ENCODE assay signal across 19 cellular contexts in the genomic region with DNA sequence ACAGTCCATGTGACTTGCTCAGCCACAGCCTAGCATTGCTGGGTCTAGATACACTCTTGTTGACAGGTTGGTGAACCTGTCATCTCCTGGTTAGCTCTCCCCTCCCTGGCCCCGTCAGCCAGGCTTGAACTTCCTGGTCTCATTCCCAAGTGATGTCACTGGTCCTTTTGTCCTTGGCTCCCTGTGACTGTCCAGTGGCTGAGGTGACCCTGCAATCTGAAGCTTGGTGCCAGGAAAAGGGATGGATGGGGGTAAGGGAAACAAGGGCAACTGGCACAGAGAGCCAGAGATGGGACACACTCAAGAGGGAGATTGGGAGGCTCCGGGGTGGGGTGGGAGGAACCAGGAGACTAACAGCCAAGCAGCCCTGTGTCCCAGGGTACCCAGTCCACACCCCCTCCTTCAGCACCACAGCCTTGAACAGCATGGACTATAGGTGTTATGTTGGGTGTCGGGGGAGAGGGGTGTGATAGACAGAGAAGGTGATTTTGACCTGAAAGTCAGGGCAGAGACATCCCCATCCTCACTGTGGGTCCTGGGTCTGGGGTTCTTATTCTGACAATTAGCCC.
DNase-seq lines count a peak whose midpoint lies in the region; ATAC-seq and TF ChIP-seq lines count a peak whose summit lies in the region.
"Had no signal": no experiment of that assay in that cellular context is flagged by ENCODE, and none has a peak within 500 bp of the region (broad histone marks: within the 10 kb centered on the region; RNA-seq: fewer than 3 reads in every experiment).

No MANE protein-coding gene starts in this region.

- DNase-seq in activated CD4-positive, CD25-positive, alpha-beta regulatory T cell treated with anti-CD3 and anti-CD28 coated beads, Interleukin-2, amount 50 U/mL, for 72 hours: peak; percentile 8
- DNase-seq in activated CD4-positive, CD25-positive, alpha-beta regulatory T cell (lab: John Stamatoyannopoulos, UW): no peak
- peak; percentile 16 for DNase-seq in CD14-positive monocyte (ENCODE audit: low spot score)
- peak; percentile 29 for DNase-seq in ecto neural progenitor cell (ENCODE audit: low spot score)
- peak; percentile 48 for DNase-seq in osteocyte (ENCODE audit: extremely low spot score, unreplicated experiment)
- no peak for DNase-seq in activated naive CD4-positive, alpha-beta T cell treated with anti-CD3 and anti-CD28 coated beads for 36 hours
- no peak for DNase-seq in NCI-H1694 (lab: John Stamatoyannopoulos, UW)
- DNase-seq: 8988T; CD8-positive, alpha-beta T cell; DND-41; MV-4-11; NCI-H1417 treated with DMSO at 0.1 percent for 48 hours; NCI-H2029 treated with DMSO at 0.1 percent for 48 hours; NCI-H2171 treated with DMSO at 0.1 percent for 48 hours; NCI-H82; PC-3 had no signal

- ATAC-seq in GM18873 (IDR thresholded peaks at IDR 0.05; ENCODE audit: low FRiP score, unreplicated experiment): no peak
- ATAC-seq: CD8-positive, alpha-beta T cell; K562; PC-3 had no signal

- H3K27ac Mint-ChIP-seq in CD14-positive monocyte: no peak overlapping the region
- no peak overlapping the region for H3K27ac Mint-ChIP-seq in osteocyte (ENCODE audit: unreplicated experiment)
- no peak overlapping the region for H3K27ac Mint-ChIP-seq in activated naive CD4-positive, alpha-beta T cell treated with anti-CD3 and anti-CD28 coated beads for 36 hours
- H3K27ac Mint-ChIP-seq: CD8-positive, alpha-beta T cell; GM23338 had no signal

- H3K4me3 Mint-ChIP-seq in CD14-positive monocyte: no peak overlapping the region
- no peak overlapping the region for H3K4me3 Mint-ChIP-seq in osteocyte (ENCODE audit: unreplicated experiment)
- no peak overlapping the region for H3K4me3 Mint-ChIP-seq in activated naive CD4-positive, alpha-beta T cell treated with anti-CD3 and anti-CD28 coated beads for 36 hours
- H3K4me3 Mint-ChIP-seq: CD8-positive, alpha-beta T cell; GM23338 had no signal

- intact Hi-C loops in CD14-positive monocyte (cut with micrococcal nuclease): loop anchor here in 1 of 2 donors (10.0 kb wide), 2 partner anchors 138 to 238 kb away; a partner anchor contains a TSS
- intact Hi-C loops in activated naive CD4-positive, alpha-beta T cell treated with anti-CD3 and anti-CD28 coated beads for 36 hours (cut with micrococcal nuclease): no loop called here

- H3K4me1 Mint-ChIP-seq in CD14-positive monocyte (peaks cover 3% of the 10 kb centered on the region), osteocyte (ENCODE audit: unreplicated experiment) (no peaks in the 10 kb centered on the region)
- no peaks in the 10 kb centered on the region for H3K4me1 Mint-ChIP-seq in activated naive CD4-positive, alpha-beta T cell treated with anti-CD3 and anti-CD28 coated beads for 36 hours (ENCODE audit: low read depth)

- no peaks in the 10 kb centered on the region for H3K36me3 Mint-ChIP-seq in CD14-positive monocyte
- H3K36me3 Mint-ChIP-seq in osteocyte (ENCODE audit: unreplicated experiment): no peaks in the 10 kb centered on the region
- H3K36me3 Mint-ChIP-seq in activated naive CD4-positive, alpha-beta T cell treated with anti-CD3 and anti-CD28 coated beads for 36 hours (ENCODE audit: low read depth): no peaks in the 10 kb centered on the region
- H3K36me3 Mint-ChIP-seq: CD8-positive, alpha-beta T cell had no signal

- H3K27me3 Mint-ChIP-seq in CD14-positive monocyte (ENCODE audit: low read depth in 3 of 3) (peaks cover 8 to 10% (median 9%) of the 10 kb centered on the region in 3 donors), osteocyte (ENCODE audit: unreplicated experiment) (peaks cover 45% of the 10 kb centered on the region)
- H3K27me3 Mint-ChIP-seq in activated naive CD4-positive, alpha-beta T cell treated with anti-CD3 and anti-CD28 coated beads for 36 hours (ENCODE audit: low read depth): peaks cover 3% of the 10 kb centered on the region

- H3K9me3 Mint-ChIP-seq in CD14-positive monocyte (no peaks in the 10 kb centered on the region), osteocyte (ENCODE audit: unreplicated experiment) (no peaks in the 10 kb centered on the region)
- no peaks in the 10 kb centered on the region for H3K9me3 Mint-ChIP-seq in activated naive CD4-positive, alpha-beta T cell treated with anti-CD3 and anti-CD28 coated beads for 36 hours
- H3K9me3 Mint-ChIP-seq: CD8-positive, alpha-beta T cell; GM23338 had no signal

- CTCF ChIA-PET in activated naive CD4-positive, alpha-beta T cell treated with anti-CD3 and anti-CD28 coated beads for 36 hours (lab: Charles Lee): no interaction called here

- TF ChIP-seq CTCF in CD14-positive monocyte (IDR thresholded peaks at IDR 0.05) (no peak), osteocyte (IDR thresholded peaks at IDR 0.05) (no peak)

Comparison
In these comparisons a context has a peak if more than half of its experiments do, and no peak if none do; other contexts are left out.
1. DNase-seq: peak in activated CD4-positive, CD25-positive, alpha-beta regulatory T cell treated with anti-CD3 and anti-CD28 coated beads, Interleukin-2, amount 50 U/mL, for 72 hours (single experiment), CD14-positive monocyte (single experiment), ecto neural progenitor cell (single experiment) and osteocyte (single experiment); none in activated CD4-positive, CD25-positive, alpha-beta regulatory T cell (0 of 4), activated naive CD4-positive, alpha-beta T cell treated with anti-CD3 and anti-CD28 coated beads for 36 hours (single experiment) and NCI-H1694 (single experiment).